In genomic region chr1:158007949-158008386, GRCh38 we compare ENCODE assay signal across 14 cellular contexts. TPM values are rescaled to one million over a fixed set of nuclear protein-coding genes. Genes with fewer than 3 reads are reported as not detected.
DNase-seq lines count a peak whose midpoint lies in the region; ATAC-seq and TF ChIP-seq lines count a peak whose summit lies in the region.
"Had no signal": no experiment of that assay in that cellular context is flagged by ENCODE, and none has a peak within 500 bp of the region (broad histone marks: within the 10 kb centered on the region; RNA-seq: fewer than 3 reads in every experiment).

No MANE protein-coding gene starts in this region.

- H3K27me3 ChIP-seq in IMR-90 (ENCODE audit: control insufficient read depth, insufficient read depth, low read length) (no peaks in the 10 kb centered on the region), mesendoderm (ENCODE audit: insufficient read depth, low read length, poor library complexity) (no peaks in the 10 kb centered on the region), thoracic aorta (replicated peaks; ENCODE audit: insufficient read depth) (no peaks in the 10 kb centered on the region)

- POLR2A ChIA-PET in IMR-90 (lab: Charles Lee; ENCODE audit: unreplicated experiment), result no interaction called here

- H3K9me3 Mint-ChIP-seq in chondrocyte (ENCODE audit: low read depth), result no peaks in the 10 kb centered on the region

- H3K36me3 Mint-ChIP-seq in chondrocyte (ENCODE audit: low read depth), result peaks cover 8% of the 10 kb centered on the region

- H3K4me2 ChIP-seq in IMR-90 (ENCODE audit: low read depth, low read length), result peak overlapping the region; percentile 48
- no peak overlapping the region for H3K4me2 ChIP-seq in mesendoderm (ENCODE audit: low read length)

- H3K4ac ChIP-seq in IMR-90 (ENCODE audit: low read depth, low read length), result peak overlapping the region; percentile 99
- peak overlapping the region; percentile 93 for H3K4ac ChIP-seq in mesendoderm (ENCODE audit: low read depth, low read length)

- H3K27me3 Mint-ChIP-seq in chondrocyte (ENCODE audit: low read depth), result no peaks in the 10 kb centered on the region

- in situ Hi-C loops in IMR-90 (cut with MboI; ENCODE audit: low sequenced_read_pairs), result no loop called here

- ATAC-seq in IMR-90 (ENCODE audit: low read depth), result no peak
- no peak for ATAC-seq in thoracic aorta (ENCODE audit: insufficient number of reproducible peaks, low FRiP score, low read depth)
- no peak for ATAC-seq in HG03025 (IDR thresholded peaks at IDR 0.05; ENCODE audit: low FRiP score, unreplicated experiment)
- no peak for ATAC-seq in stimulated activated naive CD8-positive, alpha-beta T cell treated with anti-CD3 and anti-CD28 coated beads, Interleukin-15, Interleukin-2, amounts not matched to agents 100 U/mL and 50 U/mL, for 24 hours

- peaks cover 70% of the 10 kb centered on the region for H3K4me1 ChIP-seq in IMR-90 (ENCODE audit: control insufficient read depth, insufficient read depth, low read length)
- peaks cover 45% of the 10 kb centered on the region for H3K4me1 ChIP-seq in mesendoderm (ENCODE audit: control insufficient read depth, low read depth, low read length)
- peaks cover 85 to 100% of the 10 kb centered on the region in 2 donors for H3K4me1 ChIP-seq in thoracic aorta (ENCODE audit: control insufficient read depth in 1 of 2, low read depth in 2 of 2)

- TF ChIP-seq CTCF in IMR-90 (conservative IDR thresholded peaks at IDR 0.05; ENCODE audit: low read depth, low read length) (no peak), chondrocyte (IDR thresholded peaks at IDR 0.05) (no peak), thoracic aorta (IDR thresholded peaks at IDR 0.05) (no peak)

- H2BK5ac ChIP-seq in IMR-90 (ENCODE audit: low read depth, low read length, poor library complexity, severe bottlenecking) (peak overlapping the region; percentile 100), mesendoderm (ENCODE audit: low read length) (peak overlapping the region; percentile 73)

- H4K91ac ChIP-seq in IMR-90 (ENCODE audit: insufficient read depth, low read depth, low read length), result peak overlapping the region; percentile 88

- peak overlapping the region; percentile 98; the same call in 1 of the 2 replicates for H3K23ac ChIP-seq in IMR-90 (ENCODE audit: low read depth, low read length)
- H3K23ac ChIP-seq in mesendoderm (ENCODE audit: low read length), result no peak overlapping the region

- DNase-seq in IMR-90 (no peak), chondrocyte (ENCODE audit: low spot score) (no peak), mesendoderm (peak; percentile 75), thoracic aorta (ENCODE audit: low spot score) (no peak), inferior parietal cortex (ENCODE audit: extremely low spot score) (no peak)
- DNase-seq in stimulated activated naive CD8-positive, alpha-beta T cell treated with anti-CD3 and anti-CD28 coated beads, Interleukin-15, Interleukin-2, amounts not matched to agents 100 U/mL and 50 U/mL, for 24 hours, result no peak
- DNase-seq in effector CD4-positive, alpha-beta T cell, result no peak
- DNase-seq: activated T-cell treated with anti-CD3 and anti-CD28 coated beads for 4 hours, Calu3, midbrain, NCI-H1092, T1000 had no signal

- peak overlapping the region; percentile 86 for H2AK9ac ChIP-seq in IMR-90 (replicated peaks; ENCODE audit: low read depth, low read length, poor library complexity)

- no CpG with 5 or more reads among the region's 8 CpGs for WGBS in IMR-90 (ENCODE audit: extremely low coverage in 2 of 2, insufficient read length in 1 of 2), 2 experiments
- no CpG with 5 or more reads among the region's 8 CpGs for WGBS in mesendoderm (ENCODE audit: extremely low coverage, insufficient coverage, low lambda C conversion rate)

- dilution Hi-C loops in IMR-90 (cut with HindIII; ENCODE audit: low sequenced_read_pairs, unreplicated experiment), result no loop called here

- H3K36me3 ChIP-seq in IMR-90 (ENCODE audit: control insufficient read depth, insufficient read depth, low read length) (peaks cover 3% of the 10 kb centered on the region; the same call in 1 of the 2 replicates), mesendoderm (ENCODE audit: control insufficient read depth, insufficient read depth, low read length) (no peaks in the 10 kb centered on the region), thoracic aorta (no peaks in the 10 kb centered on the region)

- H4K20me1 ChIP-seq in IMR-90 (ENCODE audit: insufficient read depth, low read length), result peaks cover 25% of the 10 kb centered on the region

- H3K79me1 ChIP-seq in IMR-90 (ENCODE audit: low read depth in 1 of 2, low read length in 2 of 2) (peaks cover 27 to 86% of the 10 kb centered on the region in 2 experiments), mesendoderm (ENCODE audit: low read length) (peaks cover 12% of the 10 kb centered on the region)

- H3K9ac ChIP-seq in IMR-90 (ENCODE audit: low read depth, low read length) (peak overlapping the region; percentile 37), mesendoderm (ENCODE audit: low read length) (peak overlapping the region; percentile 46)

- peak overlapping the region; percentile 98 for H3K27ac Mint-ChIP-seq in chondrocyte (ENCODE audit: unreplicated experiment)

- H3K56ac ChIP-seq in IMR-90 (ENCODE audit: extremely low read depth, insufficient read depth, low read length) (0 out of 2 replicates have a peak overlapping the region, but pooled peaks have one; percentile 33), mesendoderm (ENCODE audit: low read length) (peak overlapping the region; percentile 80)

- H3K9me1 ChIP-seq in IMR-90 (ENCODE audit: insufficient read depth, low read length), result peaks cover 46% of the 10 kb centered on the region

- peak overlapping the region; percentile 89 to 91; a peak in 3 of 4 replicates for H4K8ac ChIP-seq in IMR-90 (ENCODE audit: low read depth in 2 of 2, low read length in 2 of 2)
- H4K8ac ChIP-seq in mesendoderm (ENCODE audit: low read depth, low read length), result no peak overlapping the region

- no peak for TF ChIP-seq RAD21 in IMR-90 (IDR thresholded peaks at IDR 0.05; ENCODE audit: low read length)

- H3K27ac ChIP-seq in IMR-90 (ENCODE audit: insufficient read depth, low read length) (peak overlapping the region; percentile 99), mesendoderm (ENCODE audit: low read depth, low read length) (peak overlapping the region; percentile 8), thoracic aorta (peak overlapping the region; percentile 91 to 95)
- H3K27ac ChIP-seq: HL-60 had no signal

- peaks cover 98% of the 10 kb centered on the region for H3K4me1 Mint-ChIP-seq in chondrocyte (ENCODE audit: low read depth)

- H2AK5ac ChIP-seq in IMR-90 (ENCODE audit: low read depth, low read length) (peak overlapping the region; percentile 81), mesendoderm (ENCODE audit: low read length) (peak overlapping the region; percentile 80)

- H3K4me3 ChIP-seq in IMR-90 (ENCODE audit: insufficient read depth, low read depth, low read length) (no peak overlapping the region), mesendoderm (ENCODE audit: low read length) (no peak overlapping the region), thoracic aorta (peak overlapping the region; percentile 26)

- peak overlapping the region; percentile 67 for H2BK20ac ChIP-seq in IMR-90 (ENCODE audit: low read depth, low read length)

- peak overlapping the region; percentile 72 for H4K5ac ChIP-seq in IMR-90 (ENCODE audit: low read depth, low read length)
- H4K5ac ChIP-seq in mesendoderm (ENCODE audit: low read length), result no peak overlapping the region

- BruUV-seq in IMR-90 (replicated peaks; lab: Mats Ljungman, UMichigan), result no TSS peak

- H3K18ac ChIP-seq in IMR-90 (ENCODE audit: low read depth, low read length), result peak overlapping the region; percentile 79
- peak overlapping the region; percentile 68 for H3K18ac ChIP-seq in mesendoderm (ENCODE audit: low read length)

- H3K9me3 ChIP-seq in IMR-90 (ENCODE audit: control insufficient read depth, insufficient read depth, low read length) (no peaks in the 10 kb centered on the region), thoracic aorta (no peaks in the 10 kb centered on the region)

- no peak for TF ChIP-seq POLR2A in IMR-90 (IDR thresholded peaks at IDR 0.05; ENCODE audit: low read depth, low read length)

- H2AFZ ChIP-seq in IMR-90 (replicated peaks; ENCODE audit: low read length, poor library complexity), result peak overlapping the region; percentile 9

- peak overlapping the region; percentile 47 for H3K4me3 Mint-ChIP-seq in chondrocyte (ENCODE audit: unreplicated experiment)

- H3K79me2 ChIP-seq in mesendoderm (ENCODE audit: control insufficient read depth, insufficient read depth, low read length), result peaks cover 58% of the 10 kb centered on the region

- H2BK15ac ChIP-seq in IMR-90 (ENCODE audit: low read depth, low read length), result peak overlapping the region; percentile 90; the same call in 2 of the 3 replicates
- H2BK15ac ChIP-seq in mesendoderm (replicated peaks; ENCODE audit: low read depth), result no peak overlapping the region

- peak overlapping the region; percentile 82 for H3K14ac ChIP-seq in IMR-90 (replicated peaks; ENCODE audit: low read depth, low read length)

- intact Hi-C loops in IMR-90 (cut with micrococcal nuclease), result no loop called here

- H2BK120ac ChIP-seq in IMR-90 (ENCODE audit: low read depth, low read length) (peak overlapping the region; percentile 94), mesendoderm (ENCODE audit: low read depth, low read length) (no peak overlapping the region)

- CTCF ChIA-PET in IMR-90 (lab: Yijun Ruan, JAX), result interaction anchor here (0.9 to 1.9 kb wide), 2 partner anchors 16 to 39 kb away, joined by 3 to 4 read pairs; no protein-coding TSS in a partner anchor

TF ChIP-seq in IMR-90, 13 proteins besides CTCF, POLR2A, EP300 and RAD21 (continues in another document):
- TF ChIP-seq CEBPB (IDR thresholded peaks at IDR 0.05; ENCODE audit: low read depth, low read length) (no peak), RFX5 (IDR thresholded peaks at IDR 0.05; ENCODE audit: low read depth, low read length) (no peak), MAZ (IDR thresholded peaks at IDR 0.05; ENCODE audit: borderline replicate concordance, low read depth, low read length) (no peak), CHD1 (IDR thresholded peaks at IDR 0.05; ENCODE audit: low read depth, low read length) (no peak), NFE2L2 (IDR thresholded peaks at IDR 0.05; ENCODE audit: low read depth, low read length) (no peak), USF2 (IDR thresholded peaks at IDR 0.05; ENCODE audit: low read depth, low read length) (no peak)

RNA-seq across cellular contexts. Expression of gene KIRREL1, which starts 14.5 kb away (rescaled TPM):
- total RNA-seq in IMR-90 (2012; rRNA removed) (61.9 and 64.7 TPM in 2 replicates), chondrocyte (159 to 166 TPM (median 165 TPM) in 3 replicates), thoracic aorta (100 to 1,000 TPM; 111 to 136 TPM)
- polyA plus RNA-seq in IMR-90 (2012; rRNA removed), result 58.1 and 64.6 TPM in 2 replicates
- polyA plus RNA-seq in IMR-90 (2012; cell fraction: cytosol; rRNA removed), result 38.9 and 51.3 TPM in 2 replicates
- polyA plus RNA-seq in IMR-90 (2012; cell fraction: nucleus; rRNA removed; ENCODE audit: low replicate concordance), result 85.2 and 89.7 TPM in 2 replicates
- 19.9 TPM for polyA plus RNA-seq in mesendoderm (2013, experiment 1 of 2)
- 19.5 TPM for polyA plus RNA-seq in mesendoderm (2013, experiment 2 of 2)

Comparison
In these comparisons a context has a peak if more than half of its experiments do, and no peak if none do; other contexts are left out.
1. H3K27ac ChIP-seq: peak in every context shown above with its lines; median percentile 99 in IMR-90; 93 in thoracic aorta; 8 in mesendoderm.